In the genomic region with DNA sequence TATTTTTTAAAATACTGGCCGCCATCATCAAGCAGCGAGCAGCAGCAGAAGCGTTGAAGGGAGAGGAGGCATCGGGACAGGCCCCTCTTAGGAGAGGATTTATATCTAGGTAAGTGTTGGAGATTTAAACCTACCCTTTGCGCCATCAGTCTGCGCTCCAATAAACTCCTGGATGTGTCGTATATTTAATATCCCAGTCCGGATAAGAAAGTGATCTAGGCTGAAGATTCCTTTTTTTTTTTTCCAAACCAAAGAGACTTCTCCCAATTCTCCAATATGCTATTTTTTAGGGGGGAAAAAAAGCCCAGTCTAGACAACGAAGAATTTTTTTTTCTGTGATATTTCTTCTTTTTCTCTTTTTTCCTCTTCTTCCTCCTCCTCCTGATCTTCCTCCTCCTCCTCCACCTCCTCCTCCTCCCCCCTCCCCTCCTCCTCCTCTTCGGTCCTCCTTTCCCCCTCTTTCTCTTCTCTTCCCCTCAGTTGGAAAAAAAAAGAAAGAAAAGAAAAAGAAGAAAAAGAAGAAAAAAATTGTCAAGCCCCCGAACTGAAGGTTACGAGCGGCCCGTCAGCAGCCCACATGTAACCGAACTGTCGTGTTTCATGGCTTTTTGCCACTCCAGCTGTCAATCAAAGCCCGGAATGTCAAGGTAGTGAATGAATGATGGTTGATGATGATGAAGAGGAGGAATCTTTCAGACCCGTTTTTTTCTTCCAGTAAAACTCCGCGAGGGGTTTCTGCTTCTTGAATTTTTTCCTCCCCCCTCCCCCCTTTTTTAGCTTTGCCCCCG, we compare ENCODE assay signal across 8 cellular contexts. TPM values are rescaled to one million over a fixed set of nuclear protein-coding genes. Genes with fewer than 3 reads are reported as not detected.
DNase-seq lines count a peak whose midpoint lies in the region; ATAC-seq and TF ChIP-seq lines count a peak whose summit lies in the region.

No MANE protein-coding gene starts in this region.

- 0 out of 2 replicates have a peak overlapping the region, but pooled peaks have one; percentile 13 for H2AFZ ChIP-seq in Karpas-422 (ENCODE audit: low read length)

- H3K79me2 ChIP-seq in Karpas-422 (ENCODE audit: low read length) = peaks cover 57% of the 10 kb centered on the region

- ATAC-seq in stimulated activated effector memory CD8-positive, alpha-beta T cell treated with anti-CD3 and anti-CD28 coated beads, Interleukin-12 subunit alpha, Interleukin-12 subunit beta, amount 100 ng/mL, for 72 hours = peak; percentile 2

- CTCF ChIA-PET in RWPE1 (lab: Yijun Ruan, JAX) = interaction anchor here (0.7 kb wide), 1 partner anchor 1701 kb away, joined by 4 read pairs; no protein-coding TSS in a partner anchor

- peak overlapping the region; percentile 69 for H3K27ac Mint-ChIP-seq in activated naive CD8-positive, alpha-beta T cell treated with anti-CD3 and anti-CD28 coated beads for 36 hours
- H3K27ac Mint-ChIP-seq in stimulated activated effector memory CD8-positive, alpha-beta T cell treated with anti-CD3 and anti-CD28 coated beads, Interleukin-12 subunit alpha, Interleukin-12 subunit beta, amount 100 ng/mL, for 72 hours = peak overlapping the region; percentile 78

- H4K20me1 ChIP-seq in Karpas-422 (ENCODE audit: insufficient read depth, low read depth, low read length) = peaks cover 9% of the 10 kb centered on the region; the same call in 1 of the 2 replicates

- POLR2A ChIA-PET in RWPE1 (lab: Yijun Ruan, JAX; ENCODE audit: low non-redundant PET) = interaction anchor here (0.7 kb wide), 1 partner anchor 217 kb away, joined by 5 read pairs; no protein-coding TSS in a partner anchor

- TF ChIP-seq CTCF in RWPE1 (conservative IDR thresholded peaks at IDR 0.05; ENCODE audit: low read depth) = no peak

- peak overlapping the region; percentile 97 for H3K4me3 ChIP-seq in Karpas-422 (ENCODE audit: low read length)
- H3K4me3 ChIP-seq in iPS-15b (ENCODE audit: low read depth, low read length) = peak overlapping the region; percentile 77

- no peaks in the 10 kb centered on the region for H3K9me3 ChIP-seq in Karpas-422 (ENCODE audit: low read length)
- no peaks in the 10 kb centered on the region for H3K9me3 ChIP-seq in iPS-15b (ENCODE audit: control insufficient read depth, insufficient read depth, low read length)

- peak overlapping the region; percentile 94 for H3K27ac ChIP-seq in Karpas-422 (ENCODE audit: low read length)
- H3K27ac ChIP-seq in RWPE1 = no peak overlapping the region

- H3K36me3 ChIP-seq in Karpas-422 (ENCODE audit: insufficient read depth, low read length) (peaks cover 7% of the 10 kb centered on the region; the same call in 1 of the 2 replicates), iPS-15b (ENCODE audit: control insufficient read depth, insufficient read depth, low read length) (no peaks in the 10 kb centered on the region)

- peaks cover 12% of the 10 kb centered on the region for H3K36me3 Mint-ChIP-seq in activated naive CD8-positive, alpha-beta T cell treated with anti-CD3 and anti-CD28 coated beads for 36 hours
- H3K36me3 Mint-ChIP-seq in stimulated activated effector memory CD8-positive, alpha-beta T cell treated with anti-CD3 and anti-CD28 coated beads, Interleukin-12 subunit alpha, Interleukin-12 subunit beta, amount 100 ng/mL, for 72 hours = peaks cover 23% of the 10 kb centered on the region

- peaks cover 98% of the 10 kb centered on the region for H3K27me3 Mint-ChIP-seq in activated naive CD8-positive, alpha-beta T cell treated with anti-CD3 and anti-CD28 coated beads for 36 hours

- no peaks in the 10 kb centered on the region for H3K9me2 ChIP-seq in Karpas-422 (replicated peaks; ENCODE audit: insufficient read depth, low read length)

- H3K4me2 ChIP-seq in Karpas-422 (ENCODE audit: low read depth, low read length, poor library complexity, severe bottlenecking) = peak overlapping the region; percentile 70

- H3K9ac ChIP-seq in Karpas-422 (ENCODE audit: low read length) (peak overlapping the region; percentile 99), iPS-15b (ENCODE audit: low read depth, low read length) (no peak overlapping the region)

- H3K4me3 Mint-ChIP-seq in activated naive CD8-positive, alpha-beta T cell treated with anti-CD3 and anti-CD28 coated beads for 36 hours = peak overlapping the region; percentile 91
- H3K4me3 Mint-ChIP-seq in stimulated activated effector memory CD8-positive, alpha-beta T cell treated with anti-CD3 and anti-CD28 coated beads, Interleukin-12 subunit alpha, Interleukin-12 subunit beta, amount 100 ng/mL, for 72 hours = peak overlapping the region; percentile 89

- DNase-seq in NCI-H345 (lab: John Stamatoyannopoulos, UW) = peak; percentile 21
- DNase-seq in NCI-H345 treated with DMSO at 0.1 percent for 48 hours (lab: John Stamatoyannopoulos, UW; ENCODE audit: unreplicated experiment) = no peak
- DNase-seq in Karpas-422 = peak; percentile 90
- no peak for DNase-seq in activated naive CD8-positive, alpha-beta T cell treated with anti-CD3 and anti-CD28 coated beads for 36 hours
- no peak for DNase-seq in stimulated activated effector memory CD8-positive, alpha-beta T cell treated with anti-CD3 and anti-CD28 coated beads, Interleukin-12 subunit alpha, Interleukin-12 subunit beta, amount 100 ng/mL, for 72 hours (ENCODE audit: low spot score in 2 of 2)
- DNase-seq in RWPE1 (ENCODE audit: low spot score) = no peak
- DNase-seq in stimulated activated CD4-positive, alpha-beta T cell treated with anti-CD3 and anti-CD28 coated beads, Interleukin-2, amount 100 ng/mL, for 48 hours = no peak

- peaks cover 4% of the 10 kb centered on the region for H3K9me3 Mint-ChIP-seq in activated naive CD8-positive, alpha-beta T cell treated with anti-CD3 and anti-CD28 coated beads for 36 hours
- peaks cover 3% of the 10 kb centered on the region for H3K9me3 Mint-ChIP-seq in stimulated activated effector memory CD8-positive, alpha-beta T cell treated with anti-CD3 and anti-CD28 coated beads, Interleukin-12 subunit alpha, Interleukin-12 subunit beta, amount 100 ng/mL, for 72 hours

- peaks cover 37% of the 10 kb centered on the region for H3K4me1 ChIP-seq in Karpas-422 (ENCODE audit: low read length)
- H3K4me1 ChIP-seq in iPS-15b (ENCODE audit: control insufficient read depth, insufficient read depth, low read length) = peaks cover 25% of the 10 kb centered on the region

- H3K4me1 Mint-ChIP-seq in activated naive CD8-positive, alpha-beta T cell treated with anti-CD3 and anti-CD28 coated beads for 36 hours = peaks cover 38% of the 10 kb centered on the region
- peaks cover 55% of the 10 kb centered on the region for H3K4me1 Mint-ChIP-seq in stimulated activated effector memory CD8-positive, alpha-beta T cell treated with anti-CD3 and anti-CD28 coated beads, Interleukin-12 subunit alpha, Interleukin-12 subunit beta, amount 100 ng/mL, for 72 hours

- H3K27me3 ChIP-seq in Karpas-422 (ENCODE audit: low read length) (no peaks in the 10 kb centered on the region), iPS-15b (ENCODE audit: control insufficient read depth, insufficient read depth, low read length) (peaks cover 71% of the 10 kb centered on the region)

RNA-seq across cellular contexts. Expression of a gene that starts 0.8 kb away (rescaled TPM):
- total RNA-seq in Karpas-422 (2014; rRNA removed; shearing (Covaris generic); ENCODE audit: low replicate concordance) = 55.7 and 68.2 TPM in 2 replicates
- total RNA-seq in activated naive CD8-positive, alpha-beta T cell treated with anti-CD3 and anti-CD28 coated beads for 36 hours = not detected

Comparison
In these comparisons a context has a peak if more than half of its experiments do, and no peak if none do; other contexts are left out.
1. DNase-seq: peak in NCI-H345 (single experiment) and Karpas-422 (single experiment); none in NCI-H345 treated with DMSO at 0.1 percent for 48 hours (single experiment), activated naive CD8-positive, alpha-beta T cell treated with anti-CD3 and anti-CD28 coated beads for 36 hours (single experiment), stimulated activated effector memory CD8-positive, alpha-beta T cell treated with anti-CD3 and anti-CD28 coated beads, Interleukin-12 subunit alpha, Interleukin-12 subunit beta, amount 100 ng/mL, for 72 hours (0 of 2), RWPE1 (single experiment) and stimulated activated CD4-positive, alpha-beta T cell treated with anti-CD3 and anti-CD28 coated beads, Interleukin-2, amount 100 ng/mL, for 48 hours (0 of 2).
2. RNA of a gene that starts 0.8 kb away (total RNA-seq): 55.7 to 68.2 TPM in Karpas-422; not detected in activated naive CD8-positive, alpha-beta T cell treated with anti-CD3 and anti-CD28 coated beads for 36 hours; every median in the first group is over 10 times any median in the second.